Comparison of ENCODE assay signal across 15 cellular contexts in the genomic region with DNA sequence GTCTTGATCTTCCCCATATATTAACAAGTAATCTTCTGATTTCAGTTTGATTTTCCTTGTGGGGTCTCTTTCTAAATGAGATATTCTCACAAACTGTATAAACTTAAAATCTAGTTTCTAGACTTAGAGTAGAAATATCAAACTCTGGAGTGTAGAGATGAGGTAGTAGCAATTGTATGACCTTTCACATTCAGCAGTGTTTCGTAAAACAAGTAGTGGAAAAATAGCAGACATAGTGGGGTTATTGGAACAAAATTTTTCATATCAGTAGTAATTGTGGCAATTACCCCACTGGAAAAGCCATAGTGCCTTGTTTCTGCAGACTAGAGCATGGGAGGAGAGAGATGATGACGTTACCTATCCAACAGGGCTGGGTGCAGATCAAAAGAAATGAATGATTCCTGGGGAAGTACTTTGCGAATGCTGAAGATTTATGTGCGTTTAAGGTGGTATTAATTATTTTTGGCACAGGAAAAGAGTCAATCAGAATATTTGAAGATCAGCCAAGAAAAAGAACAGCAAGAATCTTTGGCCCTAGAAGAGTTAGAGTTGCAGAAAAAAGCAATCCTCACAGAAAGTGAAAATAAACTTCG.
A peak's percentile ranks its signal among the peaks of the same experiment; 100 is the strongest.
DNase-seq lines count a peak whose midpoint lies in the region; ATAC-seq and TF ChIP-seq lines count a peak whose summit lies in the region.
"Had no signal": no experiment of that assay in that cellular context is flagged by ENCODE, and none has a peak within 500 bp of the region (broad histone marks: within the 10 kb centered on the region; RNA-seq: fewer than 3 reads in every experiment).

No MANE protein-coding gene starts in this region.

- no peak overlapping the region for H3K4me3 Mint-ChIP-seq in activated T-cell treated with anti-CD3 and anti-CD28 coated beads, Interleukin-2, amount 50 U/mL, for 24 hours
- H3K4me3 Mint-ChIP-seq: endodermal cell had no signal

- H3K4me3 ChIP-seq in cardiac fibroblast (replicated peaks in 1 of 2; ENCODE audit: low read depth in 2 of 2, low read length in 2 of 2), result no peak overlapping the region
- peak overlapping the region in 4 of 5 donors; percentile 5 to 33 (median 25) for H3K4me3 ChIP-seq in subcutaneous abdominal adipose tissue (ENCODE audit: low read depth in 1 of 5, low read length in 5 of 5)
- no peak overlapping the region for H3K4me3 ChIP-seq in lower lobe of right lung

- no peaks in the 10 kb centered on the region for H3K9me3 Mint-ChIP-seq in activated T-cell treated with anti-CD3 and anti-CD28 coated beads, Interleukin-2, amount 50 U/mL, for 24 hours
- H3K9me3 Mint-ChIP-seq: endodermal cell had no signal

- H3K27ac Mint-ChIP-seq in activated T-cell treated with anti-CD3 and anti-CD28 coated beads, Interleukin-2, amount 50 U/mL, for 24 hours, result peak overlapping the region; percentile 66
- H3K27ac Mint-ChIP-seq: endodermal cell had no signal

- H3K9me3 ChIP-seq in subcutaneous abdominal adipose tissue (ENCODE audit: control insufficient read depth in 5 of 5, low read length in 5 of 5) (no peaks in the 10 kb centered on the region), lower lobe of right lung (no peaks in the 10 kb centered on the region)

- H3K4me1 ChIP-seq in subcutaneous abdominal adipose tissue (ENCODE audit: control insufficient read depth in 5 of 5, insufficient read depth in 5 of 5, low read length in 5 of 5), result peaks cover 4 to 39% (median 26%) of the 10 kb centered on the region in 5 donors
- H3K4me1 ChIP-seq in lower lobe of right lung, result peaks cover 21% of the 10 kb centered on the region

- H3K36me3 ChIP-seq in subcutaneous abdominal adipose tissue (ENCODE audit: control insufficient read depth in 5 of 5, insufficient read depth in 5 of 5, low read length in 5 of 5) (peaks cover 8 to 29% (median 18%) of the 10 kb centered on the region in 5 donors), lower lobe of right lung (peaks cover 79% of the 10 kb centered on the region)

- peak overlapping the region; percentile 63 for H3K27ac ChIP-seq in subcutaneous abdominal adipose tissue (ENCODE audit: low read depth, low read length)
- H3K27ac ChIP-seq in lower lobe of right lung, result no peak overlapping the region

- H3K4me1 Mint-ChIP-seq in activated T-cell treated with anti-CD3 and anti-CD28 coated beads, Interleukin-2, amount 50 U/mL, for 24 hours (ENCODE audit: low read depth), result peaks cover 40% of the 10 kb centered on the region
- H3K4me1 Mint-ChIP-seq: endodermal cell had no signal

- no peak for TF ChIP-seq CTCF in cardiac fibroblast (IDR thresholded peaks at IDR 0.05; ENCODE audit: low read depth, low read length)
- TF ChIP-seq CTCF in lower lobe of right lung (IDR thresholded peaks at IDR 0.05), result no peak

- peak overlapping the region in 3 of 5 donors; percentile 9 to 48 (median 21) for H3K9ac ChIP-seq in subcutaneous abdominal adipose tissue (ENCODE audit: low read length in 5 of 5)

- H3K27me3 Mint-ChIP-seq in activated T-cell treated with anti-CD3 and anti-CD28 coated beads, Interleukin-2, amount 50 U/mL, for 24 hours, result no peaks in the 10 kb centered on the region

- intact Hi-C loops in lower lobe of right lung (cut with DNase I), result no loop called here

- no peak for DNase-seq in activated T-cell treated with anti-CD3 and anti-CD28 coated beads, Interleukin-2, amount 50 U/mL, for 24 hours
- DNase-seq in activated T-cell treated with anti-CD3 and anti-CD28 coated beads, Interleukin-2, amount 50 U/mL, for 48 hours, result no peak
- DNase-seq in cardiac fibroblast (ENCODE audit: low read depth in 2 of 2) (peak; percentile 11 to 16), left lobe of liver (ENCODE audit: low spot score) (no peak), islet precursor cell (no peak), lower lobe of right lung (no peak), NCI-H2227 (lab: John Stamatoyannopoulos, UW; ENCODE audit: unreplicated experiment) (no peak)
- DNase-seq: anterior cingulate cortex; endodermal cell; NCI-H1694; NCI-H526; OCI-M1; stimulated activated CD4-positive, alpha-beta T cell treated with anti-CD3 and anti-CD28 coated beads, Interleukin-2, amount 100 ng/mL, for 48 hours had no signal

- peaks cover 92% of the 10 kb centered on the region for H3K36me3 Mint-ChIP-seq in activated T-cell treated with anti-CD3 and anti-CD28 coated beads, Interleukin-2, amount 50 U/mL, for 24 hours (ENCODE audit: low read depth)

- ATAC-seq in left lobe of liver, result peak; percentile 51
- ATAC-seq in lower lobe of right lung, result no peak
- ATAC-seq: SK-N-SH treated with all-trans-retinoic acid at 6 μM for 48 hours had no signal

- no peaks in the 10 kb centered on the region for H3K27me3 ChIP-seq in subcutaneous abdominal adipose tissue (ENCODE audit: control insufficient read depth in 5 of 5, insufficient read depth in 4 of 5, low read length in 5 of 5)
- H3K27me3 ChIP-seq in lower lobe of right lung (ENCODE audit: low read depth), result no peaks in the 10 kb centered on the region

Comparison
In these comparisons a context has a peak if more than half of its experiments do, and no peak if none do; other contexts are left out.
1. DNase-seq: peak in cardiac fibroblast (2 of 2); none in activated T-cell treated with anti-CD3 and anti-CD28 coated beads, Interleukin-2, amount 50 U/mL, for 24 hours (single experiment), activated T-cell treated with anti-CD3 and anti-CD28 coated beads, Interleukin-2, amount 50 U/mL, for 48 hours (0 of 2), left lobe of liver (single experiment), islet precursor cell (single experiment), lower lobe of right lung (single experiment) and NCI-H2227 (single experiment).
2. H3K4me3 ChIP-seq: peak in subcutaneous abdominal adipose tissue (4 of 5); none in cardiac fibroblast (0 of 2) and lower lobe of right lung (single experiment).